1 cellular context compared by ENCODE assay signal in genomic region chr4:169330811-169331210, GRCh38.
A peak's percentile ranks its signal among the peaks of the same experiment; 100 is the strongest.
TF ChIP-seq lines count a peak whose summit lies in the region.

No MANE protein-coding gene starts in this region.

TF ChIP-seq in K562, 482 proteins besides CTCF, POLR2A, EP300 and RAD21 (continued from another document):
- TF ChIP-seq TFE3 (CRISPR knock-in tag; IDR thresholded peaks at IDR 0.05) (no peak), ETV1 (tag; conservative IDR thresholded peaks at IDR 0.05; ENCODE audit: low read depth) (no peak), NR2F6 (CRISPR knock-in tag; IDR thresholded peaks at IDR 0.05) (no peak), ZNF644 (tag; IDR thresholded peaks at IDR 0.05; ENCODE audit: low read depth) (no peak), FOXA3 (CRISPR knock-in tag; conservative IDR thresholded peaks at IDR 0.05 in 1 of 2, IDR thresholded peaks at IDR 0.05 in 1 of 2) (no peak), NFIX (CRISPR knock-in tag; IDR thresholded peaks at IDR 0.05; ENCODE audit: low read depth) (no peak), POU5F1 (IDR thresholded peaks at IDR 0.05; ENCODE audit: borderline replicate concordance, low read depth, low read length, partially characterized antibody) (no peak), FOXM1 (IDR thresholded peaks at IDR 0.05; ENCODE audit: low read depth) (0 out of 2 replicates have a peak, but pooled peaks have one; percentile 23), FOXM1 (CRISPR knock-in tag; IDR thresholded peaks at IDR 0.05; ENCODE audit: low read depth) (no peak), ATF7 (IDR thresholded peaks at IDR 0.05) (no peak), CTBP1 (IDR thresholded peaks at IDR 0.05; ENCODE audit: borderline replicate concordance) (no peak), ZFP1 (CRISPR knock-in tag; IDR thresholded peaks at IDR 0.05) (no peak), MCM2 (IDR thresholded peaks at IDR 0.05; ENCODE audit: low read depth) (no peak), CC2D1A (IDR thresholded peaks at IDR 0.05) (no peak), EZH2 (IDR thresholded peaks at IDR 0.05; ENCODE audit: borderline replicate concordance, low read depth, low read length) (no peak)
TF ChIP-seq in K562: peak in this region for 2.
